In genomic region chr7:149495785-149496641, GRCh38 we compare ENCODE assay signal across 8 cellular contexts. TPM values are rescaled to one million over a fixed set of nuclear protein-coding genes. Genes with fewer than 3 reads are reported as not detected.
DNase-seq lines count a peak whose midpoint lies in the region; ATAC-seq and TF ChIP-seq lines count a peak whose summit lies in the region.

No MANE protein-coding gene starts in this region.

- no peak for ATAC-seq in activated T-cell treated with anti-CD3 and anti-CD28 coated beads, Interleukin-2, amount 50 U/mL, for 72 hours (replicated peaks in 1 of 2)

- DNase-seq in activated T-cell treated with anti-CD3 and anti-CD28 coated beads, Interleukin-2, amount 50 U/mL, for 72 hours = no peak
- DNase-seq in activated T-cell treated with anti-CD3 and anti-CD28 coated beads, Interleukin-2, amount 50 U/mL, for 48 hours = no peak
- DNase-seq in RWPE1 (ENCODE audit: low spot score) = no peak
- no peak for DNase-seq in endodermal cell
- peak; percentile 67 for DNase-seq in ureter (ENCODE audit: low spot score)
- no peak for DNase-seq in GM13977 (ENCODE audit: low spot score)
- no peak for DNase-seq in OCI-M2 (lab: John Stamatoyannopoulos, UW; ENCODE audit: unreplicated experiment)

- H3K4me1 ChIP-seq in endodermal cell (ENCODE audit: control insufficient read depth, insufficient read depth, low read length) (no peaks in the 10 kb centered on the region), muscle layer of colon (ENCODE audit: insufficient read depth, low read length) (peaks cover 18% of the 10 kb centered on the region)

- H3K27me3 ChIP-seq in endodermal cell (ENCODE audit: control insufficient read depth, insufficient read depth, low read length, poor library complexity, severe bottlenecking) = peaks cover 30% of the 10 kb centered on the region
- H3K27me3 ChIP-seq in muscle layer of colon (ENCODE audit: control insufficient read depth in 1 of 2, insufficient read depth in 2 of 2, low read length in 2 of 2) = no peaks in the 10 kb centered on the region

- in situ Hi-C loops in GM13977 (cut with MboI; ENCODE audit: low pct_unique_long_range_greater_than_20kb, low sequenced_read_pairs, unreplicated experiment) = no loop called here

- no peaks in the 10 kb centered on the region for H3K27me3 Mint-ChIP-seq in activated T-cell treated with anti-CD3 and anti-CD28 coated beads, Interleukin-2, amount 50 U/mL, for 72 hours (ENCODE audit: low read depth)
- peaks cover 26% of the 10 kb centered on the region for H3K27me3 Mint-ChIP-seq in endodermal cell (ENCODE audit: insufficient read depth)

- H3K4me1 Mint-ChIP-seq in activated T-cell treated with anti-CD3 and anti-CD28 coated beads, Interleukin-2, amount 50 U/mL, for 72 hours (ENCODE audit: low read depth) = peaks cover 55% of the 10 kb centered on the region
- H3K4me1 Mint-ChIP-seq in endodermal cell = peaks cover 18% of the 10 kb centered on the region

- H3K4me3 Mint-ChIP-seq in activated T-cell treated with anti-CD3 and anti-CD28 coated beads, Interleukin-2, amount 50 U/mL, for 72 hours = peak overlapping the region; percentile 94 to 99
- H3K4me3 Mint-ChIP-seq in endodermal cell = peak overlapping the region; percentile 90

- peaks cover 7 to 8% of the 10 kb centered on the region in 2 donors for H3K36me3 Mint-ChIP-seq in activated T-cell treated with anti-CD3 and anti-CD28 coated beads, Interleukin-2, amount 50 U/mL, for 72 hours (ENCODE audit: insufficient read depth in 2 of 2)
- peaks cover 38% of the 10 kb centered on the region for H3K36me3 Mint-ChIP-seq in endodermal cell (ENCODE audit: low read depth)

- no peak for TF ChIP-seq CTCF in RWPE1 (conservative IDR thresholded peaks at IDR 0.05; ENCODE audit: low read depth)
- TF ChIP-seq CTCF in endodermal cell (conservative IDR thresholded peaks at IDR 0.05) = no peak
- TF ChIP-seq CTCF in GM13977 (IDR thresholded peaks at IDR 0.05; ENCODE audit: extremely low read depth, insufficient read depth, missing control alignments) = no peak

- 90 to 100% methylated on average over 3 to 13 of the region's 13 CpGs for WGBS in endodermal cell (ENCODE audit: insufficient coverage in 1 of 2, insufficient read length in 1 of 2), 2 experiments

- no peak overlapping the region for H3K27ac Mint-ChIP-seq in activated T-cell treated with anti-CD3 and anti-CD28 coated beads, Interleukin-2, amount 50 U/mL, for 72 hours
- no peak overlapping the region for H3K27ac Mint-ChIP-seq in endodermal cell

- peaks cover 29% of the 10 kb centered on the region for H3K36me3 ChIP-seq in endodermal cell (ENCODE audit: control insufficient read depth, insufficient read depth, low read length)
- peaks cover 30% of the 10 kb centered on the region for H3K36me3 ChIP-seq in muscle layer of colon (ENCODE audit: insufficient read depth, low read length)

- H3K4me3 ChIP-seq in endodermal cell (ENCODE audit: low read length) (peak overlapping the region; percentile 84), muscle layer of colon (ENCODE audit: low read depth in 1 of 2, low read length in 2 of 2) (peak overlapping the region in 1 of 2 donors; percentile 78)

- H3K9me3 Mint-ChIP-seq in activated T-cell treated with anti-CD3 and anti-CD28 coated beads, Interleukin-2, amount 50 U/mL, for 72 hours = no peaks in the 10 kb centered on the region
- no peaks in the 10 kb centered on the region for H3K9me3 Mint-ChIP-seq in endodermal cell

- H3K27ac ChIP-seq in RWPE1 = peak overlapping the region; percentile 85
- H3K27ac ChIP-seq in endodermal cell (ENCODE audit: low read depth, low read length) = no peak overlapping the region
- peak overlapping the region; percentile 72 for H3K27ac ChIP-seq in muscle layer of colon (ENCODE audit: low read depth, low read length)

- H3K9me3 ChIP-seq in endodermal cell (ENCODE audit: control insufficient read depth, low read length) = no peaks in the 10 kb centered on the region
- H3K9me3 ChIP-seq in muscle layer of colon (ENCODE audit: low read length) = no peaks in the 10 kb centered on the region

- CTCF ChIA-PET in RWPE1 (lab: Yijun Ruan, JAX) = interaction anchor here (0.7 kb wide), 1 partner anchor 201 kb away, joined by 3 read pairs; no protein-coding TSS in a partner anchor

- POLR2A ChIA-PET in RWPE1 (lab: Yijun Ruan, JAX; ENCODE audit: low non-redundant PET) = no interaction called here

- no peak overlapping the region for H3K9ac ChIP-seq in endodermal cell (ENCODE audit: extremely low read depth, low read length, poor library complexity, severe bottlenecking)
- H3K9ac ChIP-seq in muscle layer of colon (ENCODE audit: low read length) = peak overlapping the region; percentile 57

RNA-seq across cellular contexts. Expression of gene ZNF746, which starts 1.6 kb away (rescaled TPM):
- 10 to 100 TPM; 20.3 to 21.9 TPM for total RNA-seq in activated T-cell treated with anti-CD3 and anti-CD28 coated beads, Interleukin-2, amount 50 U/mL, for 72 hours
- total RNA-seq in endodermal cell (10 to 100 TPM; 20.1 to 22.3 TPM), ureter (17.3 TPM)
- 12.6 TPM for polyA plus RNA-seq in endodermal cell (2013, experiment 1 of 2)
- 13.3 TPM for polyA plus RNA-seq in endodermal cell (2013, experiment 2 of 2)

RNA-seq across cellular contexts. Expression of gene ZNF777, which starts 35.2 kb away (rescaled TPM):
- 10 to 100 TPM; 19.0 to 19.5 TPM for total RNA-seq in activated T-cell treated with anti-CD3 and anti-CD28 coated beads, Interleukin-2, amount 50 U/mL, for 72 hours
- total RNA-seq in endodermal cell (10 to 100 TPM in 1 of 2 donors, 1 to 10 TPM in 1; 9.7 to 11.1 TPM), ureter (15.1 TPM)
- polyA plus RNA-seq in endodermal cell (2013, experiment 1 of 2) = 14.3 TPM
- 13.7 TPM for polyA plus RNA-seq in endodermal cell (2013, experiment 2 of 2)
